ENCODE assay signal across 28 cellular contexts in genomic region chr1:222065234-222065633, GRCh38.
"Had no signal": no experiment of that assay in that cellular context is flagged by ENCODE, and none has a peak within 500 bp of the region (broad histone marks: within the 10 kb centered on the region; RNA-seq: fewer than 3 reads in every experiment).

No MANE protein-coding gene starts in this region.

- H3K9ac ChIP-seq: neural progenitor cell had no signal

- ATAC-seq: natural killer cell; right cardiac atrium; stimulated activated memory B cell treated with anti-CD40 and anti-IgM and Interleukin-4, amounts not matched to agents 10 μg/mL and 1 μg/mL and 100 μg/mL, for 72 hours; stimulated activated naive CD8-positive, alpha-beta T cell treated with anti-CD3 and anti-CD28 coated beads, Interleukin-15, amount 100 ng/mL, for 72 hours had no signal

- H3K27me3 ChIP-seq: neural progenitor cell, neutrophil, ovary, tibial nerve, vagina had no signal

- H3K9me3 ChIP-seq: neutrophil, ovary, vagina had no signal

- H3K4me3 Mint-ChIP-seq: immature natural killer cell; memory B cell; naive B cell; natural killer cell; nephron progenitor cell; neural progenitor cell; stimulated activated memory B cell treated with anti-CD40 and anti-IgM and Interleukin-4, amounts not matched to agents 10 μg/mL and 1 μg/mL and 100 μg/mL, for 72 hours; stimulated activated naive CD8-positive, alpha-beta T cell treated with anti-CD3 and anti-CD28 coated beads, Interleukin-15, amount 100 ng/mL, for 72 hours; type B pancreatic cell had no signal

- DNase-seq: hypothalamus; immature natural killer cell; kidney; left ventricle myocardium inferior; midbrain; naive B cell; natural killer cell; nephron progenitor cell; occipital lobe; ovary; right cardiac atrium; stimulated activated CD4-positive, alpha-beta T cell treated with anti-CD3 and anti-CD28 coated beads, Interleukin-1b, Interleukin-23, amount 100 ng/mL, for 48 hours; stimulated activated CD4-positive, alpha-beta T cell treated with anti-CD3 and anti-CD28 coated beads, Interleukin-2, amount 100 ng/mL, for 48 hours; stimulated activated CD4-positive, alpha-beta T cell treated with anti-CD3 and anti-CD28 coated beads, Interleukin-4, amount 100 ng/mL, for 4 hours; stimulated activated CD8-positive, alpha-beta memory T cell treated with anti-CD3 and anti-CD28 coated beads, Interleukin-4, amount 100 ng/mL, for 48 hours; stimulated activated naive CD4-positive, alpha-beta T cell treated with Interleukin-2 at 50 U/mL for 16 hours; stimulated activated naive CD8-positive, alpha-beta T cell treated with anti-CD3 and anti-CD28 coated beads, Interleukin-15, amount 100 ng/mL, for 72 hours; substantia nigra had no signal

- H3K4me1 Mint-ChIP-seq: immature natural killer cell; memory B cell; naive B cell; natural killer cell; neural progenitor cell; stimulated activated memory B cell treated with anti-CD40 and anti-IgM and Interleukin-4, amounts not matched to agents 10 μg/mL and 1 μg/mL and 100 μg/mL, for 72 hours; stimulated activated naive CD8-positive, alpha-beta T cell treated with anti-CD3 and anti-CD28 coated beads, Interleukin-15, amount 100 ng/mL, for 72 hours had no signal

- H3K27me3 Mint-ChIP-seq: progenitor cell of endocrine pancreas; stimulated activated memory B cell treated with anti-CD40 and anti-IgM and Interleukin-4, amounts not matched to agents 10 μg/mL and 1 μg/mL and 100 μg/mL, for 72 hours; stimulated activated naive CD8-positive, alpha-beta T cell treated with anti-CD3 and anti-CD28 coated beads, Interleukin-15, amount 100 ng/mL, for 72 hours; type B pancreatic cell had no signal

- H3K27ac ChIP-seq: left ventricle myocardium inferior, neural progenitor cell, neutrophil, ovary, tibial nerve, vagina had no signal

- H3K36me3 Mint-ChIP-seq: neural progenitor cell, type B pancreatic cell had no signal

- H3K4me2 ChIP-seq: neural progenitor cell, smooth muscle cell had no signal

- H3K27ac Mint-ChIP-seq: immature natural killer cell; memory B cell; naive B cell; natural killer cell; nephron progenitor cell; neural progenitor cell; stimulated activated memory B cell treated with anti-CD40 and anti-IgM and Interleukin-4, amounts not matched to agents 10 μg/mL and 1 μg/mL and 100 μg/mL, for 72 hours; stimulated activated naive CD8-positive, alpha-beta T cell treated with anti-CD3 and anti-CD28 coated beads, Interleukin-15, amount 100 ng/mL, for 72 hours; type B pancreatic cell had no signal

- H3K4me3 ChIP-seq: left ventricle myocardium inferior, lung, neural progenitor cell, ovary, smooth muscle cell, tibial nerve, vagina had no signal

- H3K4me1 ChIP-seq: neural progenitor cell, tibial nerve, vagina had no signal

- H3K36me3 ChIP-seq: left ventricle myocardium inferior, neural progenitor cell, neutrophil, ovary, tibial nerve, vagina had no signal

- H2AFZ ChIP-seq: neural progenitor cell had no signal
